ENCODE assay signal across 17 cellular contexts in genomic region chr13:61406275-61406674, GRCh38. TPM values are rescaled to one million over a fixed set of nuclear protein-coding genes. Genes with fewer than 3 reads are reported as not detected.
DNase-seq lines count a peak whose midpoint lies in the region; TF ChIP-seq lines count a peak whose summit lies in the region.
"Had no signal": no experiment of that assay in that cellular context is flagged by ENCODE, and none has a peak within 500 bp of the region (broad histone marks: within the 10 kb centered on the region; RNA-seq: fewer than 3 reads in every experiment).

No MANE protein-coding gene starts in this region.

- no peaks in the 10 kb centered on the region for H3K79me2 ChIP-seq in neural cell (replicated peaks; ENCODE audit: insufficient read depth, low read length)
- H3K79me2 ChIP-seq in Karpas-422 (ENCODE audit: low read length) = no peaks in the 10 kb centered on the region

- H3K27ac ChIP-seq in neural cell (ENCODE audit: low read length) = peak overlapping the region; percentile 41
- H3K27ac ChIP-seq in thyroid gland = no peak overlapping the region
- no peak overlapping the region for H3K27ac ChIP-seq in Karpas-422 (ENCODE audit: low read length)
- H3K27ac ChIP-seq: BLaER1 treated with 17β-estradiol and CSF1 and Interleukin-3, amounts not matched to agents 10 nM and 100 nM; RWPE1; SK-N-MC had no signal

- no peak for TF ChIP-seq EP300 in neural cell (conservative IDR thresholded peaks at IDR 0.05; ENCODE audit: poor library complexity, severe bottlenecking)

- H3K4me3 ChIP-seq in neural cell (ENCODE audit: low read length) = no peak overlapping the region
- H3K4me3 ChIP-seq in thyroid gland (replicated peaks in 1 of 3) = no peak overlapping the region
- H3K4me3 ChIP-seq in Karpas-422 (ENCODE audit: low read length) = no peak overlapping the region
- H3K4me3 ChIP-seq: BLaER1 treated with 17β-estradiol and CSF1 and Interleukin-3, amounts not matched to agents 10 nM and 100 nM; SK-N-MC had no signal

- no peak for TF ChIP-seq CTCF in neural cell (IDR thresholded peaks at IDR 0.05; ENCODE audit: poor library complexity, severe bottlenecking)
- no peak for TF ChIP-seq CTCF in thyroid gland (IDR thresholded peaks at IDR 0.05)

- H3K36me3 ChIP-seq in neural cell (ENCODE audit: insufficient read depth, low read length) = no peaks in the 10 kb centered on the region
- H3K36me3 ChIP-seq in thyroid gland = no peaks in the 10 kb centered on the region
- H3K36me3 ChIP-seq in Karpas-422 (ENCODE audit: insufficient read depth, low read length) = no peaks in the 10 kb centered on the region
- H3K36me3 ChIP-seq: BLaER1 treated with 17β-estradiol and CSF1 and Interleukin-3, amounts not matched to agents 10 nM and 100 nM had no signal

- TF ChIP-seq POLR2A in thyroid gland (IDR thresholded peaks at IDR 0.05) = no peak

- H3K4me1 ChIP-seq in thyroid gland = no peaks in the 10 kb centered on the region
- peaks cover 6% of the 10 kb centered on the region for H3K4me1 ChIP-seq in Karpas-422 (ENCODE audit: low read length)

- no peak for TF ChIP-seq RAD21 in neural cell (conservative IDR thresholded peaks at IDR 0.05)

- H2AFZ ChIP-seq in neural cell (ENCODE audit: low read depth, low read length) (no peak overlapping the region), Karpas-422 (ENCODE audit: low read length) (no peak overlapping the region)

- no peaks in the 10 kb centered on the region for H3K9me3 ChIP-seq in neural cell (ENCODE audit: low read length)
- no peaks in the 10 kb centered on the region for H3K9me3 ChIP-seq in thyroid gland
- no peaks in the 10 kb centered on the region for H3K9me3 ChIP-seq in Karpas-422 (ENCODE audit: low read length)
- H3K9me3 ChIP-seq: BLaER1 treated with 17β-estradiol and CSF1 and Interleukin-3, amounts not matched to agents 10 nM and 100 nM had no signal

- H3K9ac ChIP-seq in neural cell (ENCODE audit: low read length) (no peak overlapping the region), Karpas-422 (ENCODE audit: low read length) (no peak overlapping the region)
- H3K9ac ChIP-seq: BLaER1 treated with 17β-estradiol and CSF1 and Interleukin-3, amounts not matched to agents 10 nM and 100 nM had no signal

- intact Hi-C loops in thyroid gland (cut with DNase I) = no loop called here

- no peaks in the 10 kb centered on the region for H3F3A ChIP-seq in neural cell (ENCODE audit: insufficient read depth, low read length, poor library complexity, severe bottlenecking)

- H3K9me2 ChIP-seq in neural cell (ENCODE audit: insufficient read depth, low read length) = no peaks in the 10 kb centered on the region
- H3K9me2 ChIP-seq in Karpas-422 (replicated peaks; ENCODE audit: insufficient read depth, low read length) = no peaks in the 10 kb centered on the region

- no peak overlapping the region for H3K4me2 ChIP-seq in neural cell (ENCODE audit: low read length)
- no peak overlapping the region for H3K4me2 ChIP-seq in Karpas-422 (ENCODE audit: low read depth, low read length, poor library complexity, severe bottlenecking)

- WGBS in thyroid gland, 2 donors = 90 to 92% methylated on average over 1 of the region's 1 CpG

- H3K27me3 ChIP-seq in neural cell (ENCODE audit: insufficient read depth, low read depth, low read length) (no peaks in the 10 kb centered on the region), thyroid gland (no peaks in the 10 kb centered on the region), Karpas-422 (ENCODE audit: low read length) (no peaks in the 10 kb centered on the region)
- H3K27me3 ChIP-seq: BLaER1 treated with 17β-estradiol and CSF1 and Interleukin-3, amounts not matched to agents 10 nM and 100 nM had no signal

- peak; percentile 34 for DNase-seq in NCI-H510A treated with DMSO at 0.1 percent for 48 hours (lab: John Stamatoyannopoulos, UW)
- no peak for DNase-seq in NCI-H510A (lab: John Stamatoyannopoulos, UW)
- DNase-seq in NCI-H187 treated with DMSO at 0.1 percent for 48 hours (lab: John Stamatoyannopoulos, UW) = peak; percentile 40
- peak; percentile 84 for DNase-seq in SHP77 (lab: John Stamatoyannopoulos, UW)
- DNase-seq in thyroid gland = no peak
- no peak for DNase-seq in Karpas-422
- DNase-seq in NCI-H2171 treated with DMSO at 0.1 percent for 48 hours (lab: John Stamatoyannopoulos, UW) = no peak
- DNase-seq: H7, KG1, NCI-H1092, NCI-H524 treated with DMSO at 0.1 percent for 48 hours, PC-3 had no signal

- H4K20me1 ChIP-seq in neural cell (ENCODE audit: insufficient read depth) = no peaks in the 10 kb centered on the region
- no peaks in the 10 kb centered on the region for H4K20me1 ChIP-seq in Karpas-422 (ENCODE audit: insufficient read depth, low read depth, low read length)
- H4K20me1 ChIP-seq: BLaER1 treated with 17β-estradiol and CSF1 and Interleukin-3, amounts not matched to agents 10 nM and 100 nM had no signal

TF ChIP-seq in neural cell, 6 proteins besides CTCF, POLR2A, EP300 and RAD21:
- TF ChIP-seq TAF1 (IDR thresholded peaks at IDR 0.05; ENCODE audit: low read depth) (no peak), POLR2AphosphoS5 (IDR thresholded peaks at IDR 0.05) (peak; percentile 9)
TF ChIP-seq in neural cell: peak in this region for 1.

RNA-seq across cellular contexts. Expression of gene PCDH20, which starts 9.4 kb away (rescaled TPM):
- 8.0 and 8.2 TPM in 2 replicates for polyA plus RNA-seq in neural cell
- polyA minus RNA-seq in neural cell = 39.8 and 39.9 TPM in 2 replicates
- total RNA-seq in thyroid gland = 1 to 10 TPM in 1 of 4 donors, under 1 TPM in 3; 0.11 to 1.1 (median 0.55) TPM
- not detected in 2 replicates for total RNA-seq in Karpas-422 (2014; rRNA removed; shearing (Covaris generic); ENCODE audit: low replicate concordance)
- total RNA-seq: MCF 10A had no signal

Comparison
In these comparisons a context has a peak if more than half of its experiments do, and no peak if none do; other contexts are left out.
1. DNase-seq: peak in NCI-H510A treated with DMSO at 0.1 percent for 48 hours (single experiment), NCI-H187 treated with DMSO at 0.1 percent for 48 hours (single experiment) and SHP77 (2 of 2); none in NCI-H510A (single experiment), thyroid gland (0 of 2), Karpas-422 (single experiment) and NCI-H2171 treated with DMSO at 0.1 percent for 48 hours (single experiment).